8 cellular contexts compared by ENCODE assay signal in the genomic region with DNA sequence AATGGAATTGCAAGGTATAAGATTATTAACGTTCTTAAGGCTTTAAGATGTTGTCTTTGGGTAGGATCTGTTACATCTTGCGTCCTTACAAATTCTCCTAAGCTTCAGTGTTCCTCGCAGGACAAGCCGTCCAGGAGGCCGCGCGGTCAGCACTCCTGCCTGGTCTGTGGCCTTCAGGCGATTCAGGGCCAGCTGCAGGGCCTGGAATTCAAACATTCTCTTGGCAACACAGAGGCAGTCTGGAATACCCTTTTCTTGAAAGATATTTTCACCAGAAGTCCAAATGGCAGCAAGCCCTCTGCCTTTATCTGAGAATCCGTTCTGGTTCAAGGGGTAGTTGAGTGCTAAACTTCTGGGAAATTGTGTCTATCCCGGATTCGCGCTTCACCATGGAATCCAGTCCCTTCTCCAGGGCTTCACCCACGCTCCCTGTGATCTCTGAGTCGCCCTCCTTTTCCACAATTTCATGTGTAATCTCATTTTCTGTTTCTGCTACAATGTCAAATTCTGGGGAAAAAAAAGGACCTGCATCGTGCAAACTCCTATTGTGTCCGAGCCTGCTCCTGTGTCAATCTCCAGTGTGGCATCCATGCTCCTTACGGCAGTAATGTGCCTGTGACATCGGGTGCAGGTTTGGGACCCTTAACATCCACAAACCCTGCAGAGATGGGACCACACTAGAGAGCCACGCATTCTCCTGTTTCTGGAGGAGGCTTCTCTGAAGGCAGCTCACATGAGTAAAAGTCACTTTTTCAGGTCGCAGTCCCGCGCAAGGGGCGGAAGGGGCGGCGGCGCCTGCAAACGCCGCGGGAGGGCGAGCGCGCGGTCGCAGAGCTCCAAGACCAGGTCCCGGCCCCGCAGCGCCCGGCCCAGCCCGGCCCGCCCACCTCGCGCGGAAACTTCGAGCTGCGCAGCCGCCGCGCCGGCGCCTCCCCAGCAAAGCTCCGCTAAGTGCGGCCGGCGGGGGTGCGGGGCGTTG. TPM values are rescaled to one million over a fixed set of nuclear protein-coding genes. Genes with fewer than 3 reads are reported as not detected.
A peak's percentile ranks its signal among the peaks of the same experiment; 100 is the strongest.
DNase-seq lines count a peak whose midpoint lies in the region; ATAC-seq and TF ChIP-seq lines count a peak whose summit lies in the region.

No MANE protein-coding gene starts in this region.

- H3K27ac ChIP-seq in heart left ventricle (peak overlapping the region in 3 of 12 donors; percentile 15 to 50 (median 19)), psoas muscle (no peak overlapping the region), A673 (ENCODE audit: low read depth, low read length, poor library complexity, severe bottlenecking) (no peak overlapping the region)

- H3K27me3 Mint-ChIP-seq in activated T-helper 17 cell treated with anti-CD3 and anti-CD28 coated beads, Interleukin-2, amount 50 U/mL, for 72 hours: no peaks in the 10 kb centered on the region

- TF ChIP-seq CTCF in GM12874 (IDR thresholded peaks at IDR 0.05; ENCODE audit: insufficient read depth, low read depth, low read length): peak; percentile 31
- 0 out of 2 replicates have a peak, but pooled peaks have one; percentile 13 for TF ChIP-seq CTCF in LNCAP (IDR thresholded peaks at IDR 0.05)
- TF ChIP-seq CTCF in heart left ventricle (IDR thresholded peaks at IDR 0.05): peak in 7 of 12 donors; percentile 13 to 51 (median 31)
- no peak for TF ChIP-seq CTCF in psoas muscle (IDR thresholded peaks at IDR 0.05)
- no peak for TF ChIP-seq CTCF in A673 (conservative IDR thresholded peaks at IDR 0.05; ENCODE audit: low read depth, low read length)

- H3K9me3 Mint-ChIP-seq in activated T-helper 17 cell treated with anti-CD3 and anti-CD28 coated beads, Interleukin-2, amount 50 U/mL, for 72 hours: no peaks in the 10 kb centered on the region

- POLR2A ChIA-PET in A673 (lab: Charles Lee; ENCODE audit: low non-redundant PET): interaction anchor here (0.6 kb wide), 2 partner anchors 10 to 155 kb away, joined by 4 to 9 read pairs; no protein-coding TSS in a partner anchor

- intact Hi-C loops in heart left ventricle (cut with DNase I): loop anchor here in 2 of 10 donors (10.0 kb wide), 1 partner anchor 102 kb away; no protein-coding TSS in a partner anchor
- intact Hi-C loops in psoas muscle (cut with DNase I): no loop called here
- intact Hi-C loops in A673 (cut with micrococcal nuclease; ENCODE audit: unreplicated experiment): no loop called here

- H3K36me3 ChIP-seq in heart left ventricle: no peaks in the 10 kb centered on the region
- H3K36me3 ChIP-seq in psoas muscle (ENCODE audit: insufficient read depth in 1 of 2, low read depth in 1 of 2): no peaks in the 10 kb centered on the region
- H3K36me3 ChIP-seq in A673 (ENCODE audit: insufficient read depth, low read length, poor library complexity, severe bottlenecking): no peaks in the 10 kb centered on the region

- H3K4me3 ChIP-seq in heart left ventricle: peak overlapping the region in 10 of 12 donors; percentile 15 to 53 (median 38)
- peak overlapping the region; percentile 54 for H3K4me3 ChIP-seq in psoas muscle
- H3K4me3 ChIP-seq in A673 (ENCODE audit: low read depth, low read length, poor library complexity, severe bottlenecking): no peak overlapping the region

- BruUV-seq in A673 (replicated peaks; lab: Mats Ljungman, UMichigan): no TSS peak

- H3K4me3 Mint-ChIP-seq in activated T-helper 17 cell treated with anti-CD3 and anti-CD28 coated beads, Interleukin-2, amount 50 U/mL, for 72 hours: peak overlapping the region; percentile 57

- no peak for TF ChIP-seq POLR2A in heart left ventricle (IDR thresholded peaks at IDR 0.05)

- CTCF ChIA-PET in A673 (lab: Charles Lee): no interaction called here

- H3K4me1 ChIP-seq in heart left ventricle: peaks cover 0 to 42% (median 0%) of the 10 kb centered on the region in 12 donors
- no peaks in the 10 kb centered on the region for H3K4me1 ChIP-seq in psoas muscle
- H3K4me1 ChIP-seq in A673 (ENCODE audit: insufficient read depth, low read length, poor library complexity, severe bottlenecking): no peaks in the 10 kb centered on the region

- H3K9me3 ChIP-seq in heart left ventricle: no peaks in the 10 kb centered on the region
- no peaks in the 10 kb centered on the region for H3K9me3 ChIP-seq in psoas muscle
- no peaks in the 10 kb centered on the region for H3K9me3 ChIP-seq in A673 (ENCODE audit: low read depth, low read length, poor library complexity, severe bottlenecking)

- H3K27me3 ChIP-seq in heart left ventricle (no peaks in the 10 kb centered on the region), psoas muscle (ENCODE audit: insufficient read depth in 3 of 3, low read length in 2 of 3) (peaks cover 0 to 14% (median 2%) of the 10 kb centered on the region in 3 donors), A673 (replicated peaks; ENCODE audit: insufficient read depth, low read depth, low read length, poor library complexity) (peaks cover 37% of the 10 kb centered on the region)

- H3K36me3 Mint-ChIP-seq in activated T-helper 17 cell treated with anti-CD3 and anti-CD28 coated beads, Interleukin-2, amount 50 U/mL, for 72 hours (ENCODE audit: low read depth): no peaks in the 10 kb centered on the region

- no peak overlapping the region for H3K27ac Mint-ChIP-seq in activated T-helper 17 cell treated with anti-CD3 and anti-CD28 coated beads, Interleukin-2, amount 50 U/mL, for 72 hours

- peak; percentile 64 for ATAC-seq in activated T-helper 17 cell treated with anti-CD3 and anti-CD28 coated beads, Interleukin-2, amount 50 U/mL, for 72 hours (replicated peaks)
- ATAC-seq in heart left ventricle: peak; percentile 58 to 94 (median 80)
- peak in 3 of 4 donors; percentile 62 to 85 (median 65) for ATAC-seq in psoas muscle

- H3K4me1 Mint-ChIP-seq in activated T-helper 17 cell treated with anti-CD3 and anti-CD28 coated beads, Interleukin-2, amount 50 U/mL, for 72 hours: peaks cover 11% of the 10 kb centered on the region

- WGBS in heart left ventricle, 4 donors: 20 to 51% (median 25%) methylated on average over 20 to 56 of the region's 56 CpGs
- 16 to 19% (median 18%) methylated on average over 45 to 56 of the region's 56 CpGs for WGBS in psoas muscle, 3 donors

- peak; percentile 49 to 80 (median 62) for DNase-seq in heart left ventricle
- DNase-seq in psoas muscle: peak; percentile 43 to 62
- no peak for DNase-seq in A172 (ENCODE audit: low spot score)
- no peak for DNase-seq in A673 (ENCODE audit: low spot score)
- DNase-seq in NCI-H187 treated with DMSO at 0.1 percent for 48 hours (lab: John Stamatoyannopoulos, UW): no peak

RNA-seq across cellular contexts. Expression of gene SORL1, which starts 25.3 kb away (rescaled TPM):
- total RNA-seq in activated T-helper 17 cell treated with anti-CD3 and anti-CD28 coated beads, Interleukin-2, amount 50 U/mL, for 72 hours: 10 to 100 TPM; 47.1 to 98.5 TPM
- total RNA-seq in heart left ventricle (10 to 100 TPM in 3 of 9 donors, 1 to 10 TPM in 6; 2.9 to 20.5 (median 5.8) TPM), psoas muscle (1 to 10 TPM; 1.5 to 3.3 (median 2.5) TPM), A673 (2021) (0.95 and 1.2 TPM in 2 replicates)
- polyA plus RNA-seq in heart left ventricle (under 1 TPM; 0.72 to 0.83 TPM), psoas muscle (under 1 TPM; 0.07 to 0.23 (median 0.13) TPM)
- 1.7 and 2.1 TPM in 2 replicates for total RNA-seq in A172 (2014; rRNA removed; shearing (Covaris generic))

Comparison
In these comparisons a context has a peak if more than half of its experiments do, and no peak if none do; other contexts are left out.
1. CTCF ChIP-seq: peak in GM12874 (single experiment), LNCAP (single experiment) and heart left ventricle (7 of 12); none in psoas muscle (single experiment) and A673 (single experiment).
2. DNase-seq: peak in heart left ventricle (5 of 5) and psoas muscle (2 of 2); none in A172 (single experiment), A673 (single experiment) and NCI-H187 treated with DMSO at 0.1 percent for 48 hours (single experiment).
3. Peak in every context shown above with its lines, with median percentiles within 50 percentile points of each other: ATAC-seq.